Comparison of ENCODE assay signal across 24 cellular contexts in the genomic region with DNA sequence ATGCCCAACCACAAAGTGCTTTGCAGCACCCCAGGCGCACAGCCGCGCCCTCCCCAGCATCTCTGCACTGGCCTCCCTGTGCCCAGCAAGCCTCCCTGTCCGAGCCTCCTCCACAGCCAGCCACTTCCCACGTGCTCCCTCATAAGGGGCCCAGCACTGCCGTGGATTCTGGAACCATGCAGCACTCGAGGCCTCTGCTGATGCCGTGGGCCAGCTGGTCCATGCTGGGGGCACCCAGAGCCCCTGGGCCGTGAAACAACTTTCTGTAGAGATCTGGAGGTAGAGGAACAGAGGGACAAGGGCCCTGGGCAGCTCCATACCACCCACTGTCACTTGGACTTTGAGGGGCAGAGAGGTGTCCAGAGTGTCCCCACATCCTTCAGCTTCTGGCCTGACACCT. TPM values are rescaled to one million over a fixed set of nuclear protein-coding genes. Genes with fewer than 3 reads are reported as not detected.
DNase-seq lines count a peak whose midpoint lies in the region; ATAC-seq and TF ChIP-seq lines count a peak whose summit lies in the region.
"Had no signal": no experiment of that assay in that cellular context is flagged by ENCODE, and none has a peak within 500 bp of the region (broad histone marks: within the 10 kb centered on the region; RNA-seq: fewer than 3 reads in every experiment).

No MANE protein-coding gene starts in this region.

- H3K27me3 ChIP-seq in Panc1 (ENCODE audit: control insufficient read depth, insufficient read depth, low read length), result no peaks in the 10 kb centered on the region
- H3K27me3 ChIP-seq in endodermal cell (ENCODE audit: control insufficient read depth, insufficient read depth, low read length, poor library complexity, severe bottlenecking), result no peaks in the 10 kb centered on the region
- H3K27me3 ChIP-seq: SJSA1 had no signal

- POLR2A ChIA-PET in Panc1 (lab: Charles Lee), result no interaction called here

- DNase-seq in Panc1 (ENCODE audit: low read depth, low spot score) (no peak), endodermal cell (peak; percentile 42), HuH-7.5 (ENCODE audit: low spot score) (no peak), G401 (ENCODE audit: low spot score) (no peak), mucosa of gallbladder (ENCODE audit: low spot score) (no peak), GM19238 (ENCODE audit: insufficient read length, low spot score) (no peak)
- DNase-seq: CD8-positive, alpha-beta memory T cell; DMS 273 treated with DMSO at 0.1 percent for 48 hours; DMS79; EL; GF-D8; H7; MM.1S; NCI-H1048; NCI-H1694; NCI-H526 treated with DMSO at 0.1 percent for 48 hours; PC-9; Right ventricle myocardium superior; RPMI8226 had no signal

- H3K4me3 ChIP-seq in Panc1 (ENCODE audit: low read depth in 2 of 2, low read length in 2 of 2) (no peak overlapping the region), endodermal cell (ENCODE audit: low read length) (no peak overlapping the region)
- H3K4me3 ChIP-seq: PC-9, SJSA1 had no signal

- H3K27ac ChIP-seq in Panc1 (ENCODE audit: low read length), result no peak overlapping the region
- H3K27ac ChIP-seq in endodermal cell (ENCODE audit: low read depth, low read length), result no peak overlapping the region
- H3K27ac ChIP-seq: KMS-11, PC-9, SJSA1 had no signal

- H3K4me1 Mint-ChIP-seq in endodermal cell, result peaks cover 36% of the 10 kb centered on the region
- H3K4me1 Mint-ChIP-seq in nephron, result peaks cover 68% of the 10 kb centered on the region

- in situ Hi-C loops in Panc1 (cut with HindIII; ENCODE audit: low pct_unique_long_range_greater_than_20kb, low sequenced_read_pairs) (no loop called here), G401 (cut with HindIII; ENCODE audit: low sequenced_read_pairs) (no loop called here)

- H3K36me3 ChIP-seq in Panc1 (ENCODE audit: control insufficient read depth, insufficient read depth, low read length) (no peaks in the 10 kb centered on the region), endodermal cell (ENCODE audit: control insufficient read depth, insufficient read depth, low read length) (no peaks in the 10 kb centered on the region)
- H3K36me3 ChIP-seq: SJSA1 had no signal

- WGBS in endodermal cell (ENCODE audit: insufficient coverage in 1 of 2, insufficient read length in 1 of 2), 2 experiments, result 93 to 100% methylated on average over 2 to 9 of the region's 9 CpGs

- ATAC-seq in Panc1, result 0 out of 2 replicates have a peak, but pooled peaks have one; percentile 8

- no TSS peak for BruUV-seq in Panc1 (replicated peaks; lab: Mats Ljungman, UMichigan)

- H3K36me3 Mint-ChIP-seq in endodermal cell (ENCODE audit: low read depth), result no peaks in the 10 kb centered on the region
- no peaks in the 10 kb centered on the region for H3K36me3 Mint-ChIP-seq in nephron (ENCODE audit: low read depth)
- H3K36me3 Mint-ChIP-seq: CD14-positive monocyte; CD8-positive, alpha-beta memory T cell; IgD-negative memory B cell had no signal

- H3K9me3 ChIP-seq in Panc1 (ENCODE audit: control insufficient read depth, insufficient read depth, low read depth, low read length) (no peaks in the 10 kb centered on the region), endodermal cell (ENCODE audit: control insufficient read depth, low read length) (no peaks in the 10 kb centered on the region)
- H3K9me3 ChIP-seq: SJSA1 had no signal

- H3K9ac ChIP-seq in endodermal cell (ENCODE audit: extremely low read depth, low read length, poor library complexity, severe bottlenecking), result no peak overlapping the region
- H3K9ac ChIP-seq: KMS-11 had no signal

- H3K27me3 Mint-ChIP-seq in endodermal cell (ENCODE audit: insufficient read depth), result peaks cover 3% of the 10 kb centered on the region
- H3K27me3 Mint-ChIP-seq in nephron (ENCODE audit: low read depth), result peaks cover 1% of the 10 kb centered on the region

- CTCF ChIA-PET in Panc1 (lab: Charles Lee), result no interaction called here

- no peaks in the 10 kb centered on the region for H3K4me1 ChIP-seq in Panc1 (ENCODE audit: control insufficient read depth, insufficient read depth, low read length)
- peaks cover 5% of the 10 kb centered on the region for H3K4me1 ChIP-seq in endodermal cell (ENCODE audit: control insufficient read depth, insufficient read depth, low read length)
- H3K4me1 ChIP-seq: SJSA1 had no signal

- H3K27ac Mint-ChIP-seq in endodermal cell, result no peak overlapping the region
- H3K27ac Mint-ChIP-seq in nephron, result peak overlapping the region; percentile 37 to 85 (median 83)
- H3K27ac Mint-ChIP-seq: CD14-positive monocyte, IgD-negative memory B cell had no signal

- H3K9me3 Mint-ChIP-seq in endodermal cell (no peaks in the 10 kb centered on the region), nephron (no peaks in the 10 kb centered on the region)
- H3K9me3 Mint-ChIP-seq: CD14-positive monocyte; CD8-positive, alpha-beta memory T cell; IgD-negative memory B cell had no signal

- TF ChIP-seq CTCF in Panc1 (IDR thresholded peaks at IDR 0.05), result no peak
- TF ChIP-seq CTCF in endodermal cell (conservative IDR thresholded peaks at IDR 0.05), result no peak
- no peak for TF ChIP-seq CTCF in nephron (IDR thresholded peaks at IDR 0.05; ENCODE audit: unreplicated experiment in 3 of 3)

- intact Hi-C loops in Panc1 (cut with micrococcal nuclease; ENCODE audit: unreplicated experiment), result no loop called here

- no peak overlapping the region for H3K4me3 Mint-ChIP-seq in endodermal cell
- no peak overlapping the region for H3K4me3 Mint-ChIP-seq in nephron
- H3K4me3 Mint-ChIP-seq: CD14-positive monocyte; CD8-positive, alpha-beta memory T cell; IgD-negative memory B cell had no signal

RNA-seq across cellular contexts. Expression of gene XYLT2, which starts 17.0 kb away (rescaled TPM):
- total RNA-seq in Panc1 (2021; ENCODE audit: unreplicated experiment) (28.5 TPM), endodermal cell (10 to 100 TPM; 54.1 to 65.9 TPM), mucosa of gallbladder (37.0 TPM)
- 42.0 TPM for polyA plus RNA-seq in Panc1 (2012; ENCODE audit: insufficient read length)
- polyA plus RNA-seq in endodermal cell (2013, experiment 1 of 2), result 20.9 TPM
- polyA plus RNA-seq in endodermal cell (2013, experiment 2 of 2), result 22.1 TPM
- total RNA-seq in G401 (2014; rRNA removed; shearing (Covaris generic)), result 31.5 and 33.5 TPM in 2 replicates

RNA-seq across cellular contexts. Expression of gene MRPL27, which starts 44.1 kb away (rescaled TPM):
- total RNA-seq in Panc1 (2021; ENCODE audit: unreplicated experiment) (136 TPM), endodermal cell (10 to 100 TPM; 70.9 to 76.7 TPM), mucosa of gallbladder (55.5 TPM)
- polyA plus RNA-seq in Panc1 (2012; ENCODE audit: insufficient read length), result 132 TPM
- 69.7 TPM for polyA plus RNA-seq in endodermal cell (2013, experiment 1 of 2)
- polyA plus RNA-seq in endodermal cell (2013, experiment 2 of 2), result 62.0 TPM
- 69.9 and 84.5 TPM in 2 replicates for total RNA-seq in G401 (2014; rRNA removed; shearing (Covaris generic))

RNA-seq across cellular contexts. Expression of gene EME1, which starts 44.1 kb away (rescaled TPM):
- total RNA-seq in Panc1 (2021; ENCODE audit: unreplicated experiment) (15.3 TPM), endodermal cell (10 to 100 TPM; 14.1 to 26.8 TPM), mucosa of gallbladder (1.4 TPM)
- polyA plus RNA-seq in Panc1 (2012; ENCODE audit: insufficient read length), result 7.8 TPM
- polyA plus RNA-seq in endodermal cell (2013, experiment 1 of 2), result 26.3 TPM
- polyA plus RNA-seq in endodermal cell (2013, experiment 2 of 2), result 24.8 TPM
- total RNA-seq in G401 (2014; rRNA removed; shearing (Covaris generic)), result 6.6 and 21.6 TPM in 2 replicates
- total RNA-seq: Right ventricle myocardium superior had no signal
- polyA plus RNA-seq: IgD-negative memory B cell had no signal

RNA-seq across cellular contexts. Expression of gene TMEM92, which starts 54.7 kb away (rescaled TPM):
- 0.54 TPM for total RNA-seq in Panc1 (2021; ENCODE audit: unreplicated experiment)
- 0.58 TPM for polyA plus RNA-seq in Panc1 (2012; ENCODE audit: insufficient read length)
- total RNA-seq in endodermal cell, result 10 to 100 TPM; 34.3 to 35.8 TPM
- 9.6 TPM for polyA plus RNA-seq in endodermal cell (2013, experiment 1 of 2)
- polyA plus RNA-seq in endodermal cell (2013, experiment 2 of 2), result 8.7 TPM
- total RNA-seq in G401 (2014; rRNA removed; shearing (Covaris generic)), result 1.2 and 4.2 TPM in 2 replicates
- 27.2 TPM for total RNA-seq in mucosa of gallbladder
- total RNA-seq: CD8-positive, alpha-beta memory T cell; Right ventricle myocardium superior had no signal
- polyA plus RNA-seq: CD14-positive monocyte; CD8-positive, alpha-beta memory T cell; IgD-negative memory B cell had no signal
